Comparison of ENCODE assay signal across 16 cellular contexts in genomic region chr12:262817-263216, GRCh38. TPM values are rescaled to one million over a fixed set of nuclear protein-coding genes. Genes with fewer than 3 reads are reported as not detected.
A peak's percentile ranks its signal among the peaks of the same experiment; 100 is the strongest.
DNase-seq lines count a peak whose midpoint lies in the region; ATAC-seq and TF ChIP-seq lines count a peak whose summit lies in the region.
"Had no signal": no experiment of that assay in that cellular context is flagged by ENCODE, and none has a peak within 500 bp of the region (broad histone marks: within the 10 kb centered on the region; RNA-seq: fewer than 3 reads in every experiment).

SLC6A13 (minus strand) TSS chr12:262836; CDS start chr12:260052, 2,784 bp downstream.

- DNase-seq in cerebellum (ENCODE audit: low spot score) (no peak), kidney glomerular epithelial cell (lab: John Stamatoyannopoulos, UW) (peak; percentile 42), renal cortical epithelial cell (ENCODE audit: low read depth) (peak; percentile 75), DMS79 (lab: John Stamatoyannopoulos, UW) (no peak), GDM1 (lab: John Stamatoyannopoulos, UW) (no peak)
- DNase-seq in NK-92 treated with Interleukin-12 subunit alpha and Interleukin-12 subunit beta, amount 100 ng/mL, for 24 hours (lab: John Stamatoyannopoulos, UW): no peak
- DNase-seq: anterior cingulate cortex, Calu3, NCI-H1417 treated with DMSO at 0.1 percent for 48 hours, NCI-H345, SK-N-SH had no signal

- POLR2A ChIA-PET in HEK293 (lab: Yijun Ruan, JAX): no interaction called here

- no peaks in the 10 kb centered on the region for H3K4me1 ChIP-seq in HEK293 (ENCODE audit: control insufficient read depth, insufficient read depth, low read length)
- H3K4me1 ChIP-seq: prostate gland had no signal

- H3K9me3 ChIP-seq in HEK293 (ENCODE audit: control insufficient read depth, insufficient read depth, low read depth, low read length): no peaks in the 10 kb centered on the region
- H3K9me3 ChIP-seq: prostate gland, SK-N-SH, thoracic aorta had no signal

- no peak within 1 kb of the TSS for H3K27ac ChIP-seq in HEK293 (ENCODE audit: extremely low read depth, low read depth, low read length)
- H3K27ac ChIP-seq: KMS-11, prostate gland, thoracic aorta had no signal

- no peak for ATAC-seq in HG02623 (IDR thresholded peaks at IDR 0.05; ENCODE audit: unreplicated experiment)

- H3K36me3 ChIP-seq in HEK293 (ENCODE audit: control insufficient read depth in 2 of 2, insufficient read depth in 1 of 2, low read length in 2 of 2): no peaks in the 10 kb centered on the region
- H3K36me3 ChIP-seq: prostate gland, thoracic aorta had no signal

- CTCF ChIA-PET in HEK293 (lab: Yijun Ruan, JAX): interaction anchor here (0.6 to 1.0 kb wide), 2 partner anchors 8 to 285 kb away, joined by 3 read pairs; no protein-coding TSS in a partner anchor

- no peak for TF ChIP-seq CTCF in HEK293 (tag by site-specific recombination; IDR thresholded peaks at IDR 0.05)

- H3K4me3 ChIP-seq in HEK293 (ENCODE audit: low read depth, low read length): no peak within 1 kb of the TSS
- H3K4me3 ChIP-seq: prostate gland, thoracic aorta had no signal

TF ChIP-seq in HEK293, 187 proteins besides CTCF, POLR2A, EP300 and RAD21:
- TF ChIP-seq ZNF391 (tag by site-specific recombination; IDR thresholded peaks at IDR 0.05; ENCODE audit: borderline replicate concordance, low read depth) (no peak), ZNF473 (tag by site-specific recombination; IDR thresholded peaks at IDR 0.05) (no peak), ZNF837 (tag by site-specific recombination; IDR thresholded peaks at IDR 0.05) (no peak), ZNF280C (tag by site-specific recombination; IDR thresholded peaks at IDR 0.05) (no peak), ZFHX2 (tag by site-specific recombination; conservative IDR thresholded peaks at IDR 0.05) (peak; percentile 77), FEZF1 (tag by site-specific recombination; IDR thresholded peaks at IDR 0.05) (no peak), ZNF629 (tag by site-specific recombination; IDR thresholded peaks at IDR 0.05) (no peak), EGR2 (tag by site-specific recombination; IDR thresholded peaks at IDR 0.05; ENCODE audit: low read depth) (peak; percentile 89), SALL2 (tag by site-specific recombination; IDR thresholded peaks at IDR 0.05; ENCODE audit: borderline replicate concordance) (no peak), ZNF138 (tag by site-specific recombination; IDR thresholded peaks at IDR 0.05; ENCODE audit: borderline replicate concordance) (no peak), ZBTB7A (tag by site-specific recombination; IDR thresholded peaks at IDR 0.05; ENCODE audit: low read depth) (no peak), ZNF830 (tag by site-specific recombination; IDR thresholded peaks at IDR 0.05; ENCODE audit: low read depth) (no peak), ZNF292 (tag by site-specific recombination; IDR thresholded peaks at IDR 0.05; ENCODE audit: borderline replicate concordance, low read depth) (no peak), ZFP41 (tag by site-specific recombination; IDR thresholded peaks at IDR 0.05; ENCODE audit: borderline replicate concordance) (no peak)

RNA-seq across cellular contexts. Expression of gene SLC6A13, which starts in this region (rescaled TPM):
- 45.9 TPM for total RNA-seq in cerebellum
- total RNA-seq in renal cortical epithelial cell: 1.0 and 2.9 TPM in 2 replicates

Comparison
In these comparisons a context has a peak if more than half of its experiments do, and no peak if none do; other contexts are left out.
1. RNA of gene SLC6A13 (total RNA-seq): 45.9 TPM in cerebellum (single experiment); 1.0 to 2.9 TPM in renal cortical epithelial cell; every median in the first group is over 10 times any median in the second.
2. DNase-seq: peak in kidney glomerular epithelial cell (single experiment) and renal cortical epithelial cell (single experiment); none in cerebellum (single experiment), NK-92 treated with Interleukin-12 subunit alpha and Interleukin-12 subunit beta, amount 100 ng/mL, for 24 hours (single experiment), DMS79 (single experiment) and GDM1 (single experiment).